ENCODE assay signal across 8 cellular contexts in the genomic region with DNA sequence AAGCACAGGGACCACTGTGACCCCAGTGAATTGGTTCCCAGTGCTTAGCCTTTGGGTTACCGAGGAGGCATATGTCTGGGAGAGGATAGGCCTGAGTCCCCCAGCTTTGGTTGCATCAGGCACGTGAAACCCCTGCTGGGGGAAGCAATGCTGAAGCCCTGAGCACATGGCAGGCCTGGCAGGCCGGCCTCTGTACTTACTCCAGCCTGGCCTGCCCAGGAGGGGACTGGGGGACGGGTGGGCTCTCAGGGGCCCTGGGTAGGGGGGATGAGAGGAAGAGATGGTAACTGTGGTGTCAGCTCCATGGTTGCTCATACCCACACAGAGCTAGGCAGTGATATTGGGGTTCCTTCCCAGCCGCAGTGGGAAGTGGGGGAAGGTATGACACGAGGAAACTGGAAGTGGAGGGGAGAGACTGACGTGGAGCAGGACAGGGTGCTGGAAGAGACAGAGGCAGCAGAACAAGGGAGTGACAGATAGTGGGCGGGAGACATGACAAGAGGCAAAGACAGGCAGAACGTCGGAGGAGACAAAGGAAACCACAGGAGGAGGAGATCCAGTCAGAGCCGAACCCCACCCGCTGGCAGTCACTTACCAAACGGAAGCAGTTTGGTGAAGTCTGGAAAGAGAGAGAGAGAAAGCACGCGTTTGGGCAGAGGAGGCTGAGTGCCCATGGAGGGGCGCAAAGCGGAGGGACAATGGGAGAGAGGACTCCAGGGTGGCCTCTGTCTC. TPM values are rescaled to one million over a fixed set of nuclear protein-coding genes. Genes with fewer than 3 reads are reported as not detected.
DNase-seq lines count a peak whose midpoint lies in the region; ATAC-seq and TF ChIP-seq lines count a peak whose summit lies in the region.
"Had no signal": no experiment of that assay in that cellular context is flagged by ENCODE, and none has a peak within 500 bp of the region (broad histone marks: within the 10 kb centered on the region; RNA-seq: fewer than 3 reads in every experiment).

No MANE protein-coding gene starts in this region.

- peak overlapping the region; percentile 45 for H3K9ac ChIP-seq in ES-I3 (ENCODE audit: low read depth, low read length)
- peak overlapping the region; percentile 58 for H3K9ac ChIP-seq in NT2/D1 (ENCODE audit: insufficient read length, low read depth)
- no peak overlapping the region for H3K9ac ChIP-seq in neural progenitor cell

- H3K9me3 ChIP-seq in ES-I3 (ENCODE audit: control insufficient read depth, insufficient read depth, low read length) (no peaks in the 10 kb centered on the region), NT2/D1 (ENCODE audit: insufficient read depth, low read length) (no peaks in the 10 kb centered on the region), neural progenitor cell (ENCODE audit: low read depth) (no peaks in the 10 kb centered on the region)

- H3K27me3 Mint-ChIP-seq in activated naive CD4-positive, alpha-beta T cell treated with anti-CD3 and anti-CD28 coated beads, Interleukin-2, amount 10 ng/mL, durations not matched to agents 7 days and 5 days, result no peaks in the 10 kb centered on the region
- peaks cover 2% of the 10 kb centered on the region for H3K27me3 Mint-ChIP-seq in neural progenitor cell (ENCODE audit: insufficient read depth, low read depth)
- H3K27me3 Mint-ChIP-seq: IgD-negative memory B cell had no signal

- H3K4me3 ChIP-seq in NT2/D1 (ENCODE audit: insufficient read length, low read depth) (no peak overlapping the region), neural progenitor cell (no peak overlapping the region)

- H3K27ac Mint-ChIP-seq in activated naive CD4-positive, alpha-beta T cell treated with anti-CD3 and anti-CD28 coated beads, Interleukin-2, amount 10 ng/mL, durations not matched to agents 7 days and 5 days, result peak overlapping the region; percentile 89
- no peak overlapping the region for H3K27ac Mint-ChIP-seq in neural progenitor cell

- no peak for TF ChIP-seq CTCF in neural progenitor cell (IDR thresholded peaks at IDR 0.05)

- no peaks in the 10 kb centered on the region for H4K20me1 ChIP-seq in neural progenitor cell (ENCODE audit: low read depth)

- intact Hi-C loops in sciatic nerve (cut with DNase I), result no loop called here

- H3K36me3 Mint-ChIP-seq in activated naive CD4-positive, alpha-beta T cell treated with anti-CD3 and anti-CD28 coated beads, Interleukin-2, amount 10 ng/mL, durations not matched to agents 7 days and 5 days, result peaks cover 28% of the 10 kb centered on the region
- no peaks in the 10 kb centered on the region for H3K36me3 Mint-ChIP-seq in neural progenitor cell

- H3K4me3 Mint-ChIP-seq in activated naive CD4-positive, alpha-beta T cell treated with anti-CD3 and anti-CD28 coated beads, Interleukin-2, amount 10 ng/mL, durations not matched to agents 7 days and 5 days, result peak overlapping the region; percentile 47
- H3K4me3 Mint-ChIP-seq in neural progenitor cell, result peak overlapping the region; percentile 5

- no peak overlapping the region for H2AFZ ChIP-seq in neural progenitor cell (replicated peaks)

- no peak overlapping the region for H3K27ac ChIP-seq in neural progenitor cell

- H3K27me3 ChIP-seq in NT2/D1 (ENCODE audit: insufficient read depth, insufficient read length), result no peaks in the 10 kb centered on the region
- no peaks in the 10 kb centered on the region for H3K27me3 ChIP-seq in neural progenitor cell

- CTCF ChIA-PET in activated naive CD4-positive, alpha-beta T cell treated with anti-CD3 and anti-CD28 coated beads, Interleukin-2, amount 10 ng/mL, durations not matched to agents 7 days and 5 days (lab: Charles Lee), result interaction anchor here (1.1 kb wide), 1 partner anchor 8 kb away, joined by 3 read pairs; no protein-coding TSS in a partner anchor

- no peaks in the 10 kb centered on the region for H3K9me3 Mint-ChIP-seq in activated naive CD4-positive, alpha-beta T cell treated with anti-CD3 and anti-CD28 coated beads, Interleukin-2, amount 10 ng/mL, durations not matched to agents 7 days and 5 days
- H3K9me3 Mint-ChIP-seq in neural progenitor cell, result no peaks in the 10 kb centered on the region
- H3K9me3 Mint-ChIP-seq: IgD-negative memory B cell had no signal

- peaks cover 8% of the 10 kb centered on the region for H3K4me1 Mint-ChIP-seq in activated naive CD4-positive, alpha-beta T cell treated with anti-CD3 and anti-CD28 coated beads, Interleukin-2, amount 10 ng/mL, durations not matched to agents 7 days and 5 days
- peaks cover 5% of the 10 kb centered on the region for H3K4me1 Mint-ChIP-seq in neural progenitor cell
- H3K4me1 Mint-ChIP-seq: IgD-negative memory B cell had no signal

- no peaks in the 10 kb centered on the region for H3K79me2 ChIP-seq in neural progenitor cell (ENCODE audit: low read depth)

- H3K36me3 ChIP-seq in ES-I3 (ENCODE audit: insufficient read depth, low read length) (peaks cover 3% of the 10 kb centered on the region; the same call in 1 of the 2 replicates), NT2/D1 (ENCODE audit: insufficient read depth, insufficient read length, low read length) (peaks cover 80% of the 10 kb centered on the region), neural progenitor cell (no peaks in the 10 kb centered on the region)

- no peak for ATAC-seq in sciatic nerve
- ATAC-seq in GM21528 (IDR thresholded peaks at IDR 0.05; ENCODE audit: low FRiP score, unreplicated experiment), result no peak

- H3K4me2 ChIP-seq in neural progenitor cell, result no peak overlapping the region

- no peaks in the 10 kb centered on the region for H3F3A ChIP-seq in neural progenitor cell (ENCODE audit: low read depth)

- DNase-seq in NT2/D1 (ENCODE audit: low read depth, low spot score) (no peak), neural progenitor cell (ENCODE audit: low spot score) (no peak), sciatic nerve (ENCODE audit: low spot score) (no peak), OCI-M2 (lab: John Stamatoyannopoulos, UW; ENCODE audit: unreplicated experiment) (no peak)
- peak; percentile 37 for DNase-seq in activated naive CD4-positive, alpha-beta T cell treated with anti-CD3 and anti-CD28 coated beads, Interleukin-2, amount 10 ng/mL, durations not matched to agents 7 days and 5 days

- no peaks in the 10 kb centered on the region; the same call in 1 of the 2 replicates for H3K4me1 ChIP-seq in ES-I3 (ENCODE audit: insufficient read depth, low read length)
- peaks cover 14% of the 10 kb centered on the region for H3K4me1 ChIP-seq in NT2/D1 (ENCODE audit: insufficient read depth, insufficient read length)
- H3K4me1 ChIP-seq in neural progenitor cell, result no peaks in the 10 kb centered on the region

RNA-seq across cellular contexts. Expression of a gene that starts 9.1 kb away (rescaled TPM):
- total RNA-seq in neural progenitor cell (ENCODE audit: low replicate concordance), result 27.3 and 39.4 TPM in 2 replicates
- total RNA-seq in sciatic nerve, result 24.6 TPM

RNA-seq across cellular contexts. Expression of a gene that starts 11.3 kb away (rescaled TPM):
- total RNA-seq in neural progenitor cell (ENCODE audit: low replicate concordance) (5.5 and 14.2 TPM in 2 replicates), sciatic nerve (35.3 TPM)

RNA-seq across cellular contexts. Expression of a gene that starts 12.8 kb away (rescaled TPM):
- 2.5 and 4.2 TPM in 2 replicates for total RNA-seq in neural progenitor cell (ENCODE audit: low replicate concordance)
- 1.2 TPM for total RNA-seq in sciatic nerve

RNA-seq across cellular contexts. Expression of a gene that starts 37.1 kb away (rescaled TPM):
- total RNA-seq in neural progenitor cell (ENCODE audit: low replicate concordance) (1.9 TPM in 1 of 2 replicates, not detected in the other), sciatic nerve (2.0 TPM)

RNA-seq across cellular contexts. Expression of a gene that starts 43.4 kb away (rescaled TPM):
- total RNA-seq in neural progenitor cell (ENCODE audit: low replicate concordance), result 4.0 and 6.2 TPM in 2 replicates
- 15.0 TPM for total RNA-seq in sciatic nerve
